Comparison of ENCODE assay signal across 17 cellular contexts in the genomic region with DNA sequence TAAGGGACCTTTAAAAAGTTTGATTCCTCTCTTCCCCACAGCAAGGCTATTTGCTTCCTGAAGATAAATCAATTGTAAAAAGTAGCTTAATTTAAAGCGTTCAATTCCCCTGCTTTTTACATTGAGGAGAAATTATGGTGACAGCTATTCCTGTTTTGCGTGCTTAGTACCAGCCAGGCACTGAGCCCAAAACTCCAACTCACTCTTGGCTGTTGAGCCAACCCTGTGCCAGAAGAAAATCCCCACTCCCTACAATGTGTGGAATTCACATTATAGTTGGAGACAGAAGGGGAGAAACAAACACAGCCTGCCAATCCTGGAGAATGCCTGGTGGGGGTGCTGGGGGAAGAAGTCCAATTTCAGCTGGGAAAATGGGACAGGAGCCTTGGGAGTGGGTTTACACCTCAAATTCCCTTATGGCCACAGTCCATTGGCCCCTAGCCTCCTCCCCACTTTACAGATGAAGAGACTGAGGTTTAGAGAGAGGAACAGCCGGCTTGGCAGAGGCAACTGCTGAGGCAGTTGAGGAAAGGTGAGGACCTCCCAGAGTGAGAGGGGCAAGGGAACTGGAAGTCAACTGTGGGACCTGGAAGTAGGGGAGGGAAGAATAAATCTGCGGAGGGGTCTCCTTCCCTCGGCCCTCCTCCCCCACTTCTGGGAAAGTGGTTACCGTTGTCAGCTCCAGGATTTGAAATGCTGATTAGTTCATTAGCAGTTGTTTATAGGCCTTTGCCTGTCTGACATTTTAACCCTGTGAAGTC. TPM values are rescaled to one million over a fixed set of nuclear protein-coding genes. Genes with fewer than 3 reads are reported as not detected.
DNase-seq lines count a peak whose midpoint lies in the region; ATAC-seq, FAIRE-seq and TF ChIP-seq lines count a peak whose summit lies in the region.
"Had no signal": no experiment of that assay in that cellular context is flagged by ENCODE, and none has a peak within 500 bp of the region (broad histone marks: within the 10 kb centered on the region; RNA-seq: fewer than 3 reads in every experiment).

No MANE protein-coding gene starts in this region.

- H3K79me2 ChIP-seq in HepG2 (ENCODE audit: insufficient read depth, low read length), result no peaks in the 10 kb centered on the region

- H3K9me3 ChIP-seq in HepG2 (ENCODE audit: low read length) (no peaks in the 10 kb centered on the region), right lobe of liver (no peaks in the 10 kb centered on the region), mesenchymal stem cell (ENCODE audit: control insufficient read depth, low read length) (no peaks in the 10 kb centered on the region)
- H3K9me3 ChIP-seq: SJSA1, uterus had no signal

- no peak for ATAC-seq in HepG2
- no peak for ATAC-seq in right lobe of liver

- no peak for TF ChIP-seq POLR2A in HepG2 (IDR thresholded peaks at IDR 0.05; ENCODE audit: insufficient read depth in 1 of 2, low read depth in 2 of 2, low read length in 2 of 2)
- no peak for TF ChIP-seq POLR2A in right lobe of liver (IDR thresholded peaks at IDR 0.05)

- no peak for TF ChIP-seq EP300 in HepG2 (IDR thresholded peaks at IDR 0.05; ENCODE audit: low read depth in 2 of 2, low read length in 2 of 2)
- TF ChIP-seq EP300 in HepG2 (CRISPR knock-in tag; IDR thresholded peaks at IDR 0.05; ENCODE audit: borderline replicate concordance), result no peak

- no peak overlapping the region for H2BK5ac ChIP-seq in mesenchymal stem cell (ENCODE audit: low read depth, low read length, poor library complexity, severe bottlenecking)

- H3K36me3 ChIP-seq in HepG2 (replicated peaks in 1 of 2; ENCODE audit: control insufficient read depth in 1 of 2, insufficient read depth in 2 of 2, low read length in 2 of 2) (no peaks in the 10 kb centered on the region), right lobe of liver (peaks cover 0 to 2% (median 0%) of the 10 kb centered on the region in 4 donors), mesenchymal stem cell (ENCODE audit: control insufficient read depth in 1 of 2, insufficient read depth in 2 of 2, low read depth in 1 of 2, low read length in 2 of 2) (no peaks in the 10 kb centered on the region)
- H3K36me3 ChIP-seq: SJSA1, uterus had no signal

- no peak overlapping the region for H3K27ac ChIP-seq in HepG2 (ENCODE audit: extremely low read length, insufficient read depth, low read length)
- no peak overlapping the region for H3K27ac ChIP-seq in right lobe of liver
- H3K27ac ChIP-seq in mesenchymal stem cell (ENCODE audit: low read length, poor library complexity, severe bottlenecking), result no peak overlapping the region
- H3K27ac ChIP-seq: SJSA1, uterus, VCaP had no signal

- peaks cover 18% of the 10 kb centered on the region for H3K4me1 ChIP-seq in HepG2 (ENCODE audit: insufficient read depth, low read length)
- no peaks in the 10 kb centered on the region for H3K4me1 ChIP-seq in right lobe of liver
- peaks cover 7% of the 10 kb centered on the region for H3K4me1 ChIP-seq in mesenchymal stem cell (ENCODE audit: control insufficient read depth, insufficient read depth, low read depth, low read length)
- H3K4me1 ChIP-seq: uterus had no signal

- H2BK120ac ChIP-seq in mesenchymal stem cell (ENCODE audit: low read depth, low read length), result no peak overlapping the region

- no peak overlapping the region for H2BK12ac ChIP-seq in mesenchymal stem cell (ENCODE audit: low read length in 2 of 2)

- H3K4me2 ChIP-seq in HepG2 (ENCODE audit: low read depth, low read length) (no peak overlapping the region), mesenchymal stem cell (ENCODE audit: low read length, poor library complexity, severe bottlenecking) (no peak overlapping the region)

- CTCF ChIA-PET in HepG2 (lab: Yijun Ruan, JAX; ENCODE audit: low intra/inter-chr PET ratio, low total read pairs), result no interaction called here

- POLR2A ChIA-PET in HepG2 (lab: Yijun Ruan, JAX), result no interaction called here

- H2BK15ac ChIP-seq in mesenchymal stem cell (ENCODE audit: low read depth, poor library complexity, severe bottlenecking), result no peak overlapping the region

- no peak for TF ChIP-seq CTCF in HepG2 (CRISPR knock-in tag; IDR thresholded peaks at IDR 0.05)
- TF ChIP-seq CTCF in right lobe of liver (IDR thresholded peaks at IDR 0.05), result no peak

- H3K9ac ChIP-seq in HepG2 (ENCODE audit: insufficient read depth, low read depth, low read length), result no peak overlapping the region
- H3K9ac ChIP-seq in mesenchymal stem cell (ENCODE audit: low read length), result no peak overlapping the region

- no peak for FAIRE-seq in HepG2 (lab: Jason Lieb, UNC)
- no peak for FAIRE-seq in HTR-8/SVneo (lab: Jason Lieb, UNC)
- FAIRE-seq: endothelial cell of umbilical vein had no signal

- H3K14ac ChIP-seq in mesenchymal stem cell (ENCODE audit: low read length in 2 of 2), result no peak overlapping the region

- no TSS peak for BruUV-seq in HepG2 (replicated peaks; lab: Mats Ljungman, UMichigan)

- H4K91ac ChIP-seq in mesenchymal stem cell (ENCODE audit: low read length), result no peak overlapping the region

- no peak overlapping the region for H3K4ac ChIP-seq in mesenchymal stem cell (ENCODE audit: low read depth in 1 of 2, low read length in 2 of 2)

- H2AFZ ChIP-seq in HepG2 (ENCODE audit: low read length) (no peak overlapping the region), mesenchymal stem cell (ENCODE audit: low read depth, low read length) (no peak overlapping the region)

- in situ Hi-C loops in HepG2 (cut with HindIII; ENCODE audit: extremely low pct_ligation_motif_present, low pct_unique_long_range_greater_than_20kb), result no loop called here

- 88% methylated on average over 6 of the region's 6 CpGs for WGBS in HepG2 (ENCODE audit: low lambda C conversion rate)
- WGBS in right lobe of liver (ENCODE audit: insufficient coverage, low coverage, low lambda C conversion rate, missing lambda C conversion rate), result 50% methylated on average over 5 of the region's 6 CpGs
- 52% methylated on average over 2 of the region's 6 CpGs for WGBS in mesenchymal stem cell

- H3K23ac ChIP-seq in mesenchymal stem cell (ENCODE audit: low read length in 2 of 2), result no peak overlapping the region

- no peak overlapping the region for H4K8ac ChIP-seq in mesenchymal stem cell (ENCODE audit: low read length)

- H3K79me1 ChIP-seq in mesenchymal stem cell (replicated peaks; ENCODE audit: low read length, poor library complexity, severe bottlenecking), result no peaks in the 10 kb centered on the region

- DNase-seq in HepG2 (ENCODE audit: low spot score) (no peak), right lobe of liver (no peak), dedifferentiated amniotic fluid mesenchymal stem cell (ENCODE audit: extremely low spot score) (peak; percentile 68), mesenchymal stem cell (no peak), NCI-H128 (lab: John Stamatoyannopoulos, UW; ENCODE audit: unreplicated experiment) (no peak), glomerular visceral epithelial cell (ENCODE audit: extremely low spot score) (no peak), HTR-8/SVneo (ENCODE audit: insufficient read length, low spot score) (no peak)
- no peak for DNase-seq in activated CD8-positive, alpha-beta memory T cell treated with anti-CD3 and anti-CD28 coated beads, Interleukin-2, amount 50 U/mL, for 48 hours
- DNase-seq: activated CD8-positive, alpha-beta memory T cell treated with anti-CD3 and anti-CD28 coated beads, Interleukin-2, amount 50 U/mL, for 4 hours; DND-41; naive B cell; NCI-H1105 treated with DMSO at 0.1 percent for 48 hours; NCI-H82; uterus had no signal

- TF ChIP-seq RAD21 in HepG2 (CRISPR knock-in tag; IDR thresholded peaks at IDR 0.05), result no peak

- intact Hi-C loops in HepG2 (cut with micrococcal nuclease; ENCODE audit: unreplicated experiment) (no loop called here), right lobe of liver (cut with DNase I) (no loop called here)

- H2AK5ac ChIP-seq in mesenchymal stem cell (ENCODE audit: low read length, severe bottlenecking), result peak overlapping the region; percentile 15

- no peak overlapping the region for H3K18ac ChIP-seq in mesenchymal stem cell (ENCODE audit: low read depth in 1 of 2, low read length in 2 of 2)

- H3K4me3 ChIP-seq in HepG2 (replicated peaks in 1 of 3; ENCODE audit: insufficient read depth in 1 of 3, low read depth in 2 of 3, low read length in 3 of 3) (no peak overlapping the region), right lobe of liver (no peak overlapping the region), mesenchymal stem cell (ENCODE audit: insufficient read depth in 1 of 2, low read depth in 1 of 2, low read length in 2 of 2) (no peak overlapping the region)
- H3K4me3 ChIP-seq: SJSA1, uterus had no signal

- H3K27me3 ChIP-seq in HepG2 (ENCODE audit: control insufficient read depth in 1 of 2, insufficient read depth in 2 of 2, low read length in 2 of 2) (no peaks in the 10 kb centered on the region), right lobe of liver (no peaks in the 10 kb centered on the region), mesenchymal stem cell (ENCODE audit: control insufficient read depth in 1 of 2, insufficient read depth in 1 of 2, low read length in 2 of 2) (no peaks in the 10 kb centered on the region)
- H3K27me3 ChIP-seq: SJSA1, uterus had no signal

- no peaks in the 10 kb centered on the region for H4K20me1 ChIP-seq in HepG2 (ENCODE audit: insufficient read depth, low read length)

RNA-seq across cellular contexts. Expression of a gene that starts 26.1 kb away (rescaled TPM):
- 0.70 and 0.95 TPM in 2 replicates for total RNA-seq in HepG2 (2016; rRNA removed; fragmentation: Illumina TruSeq; extraction: Trizol)
- 0.10 and 0.18 TPM in 2 replicates for total RNA-seq in HepG2 (2016; cell fraction: cytosol; rRNA removed; fragmentation: Illumina TruSeq; extraction: Trizol; ENCODE audit: low read depth)
- total RNA-seq in HepG2 (2016; cell fraction: insoluble cytoplasmic fraction; rRNA removed; fragmentation: Illumina TruSeq; extraction: Trizol), result 0.51 and 1.0 TPM in 2 replicates
- 0.17 and 0.31 TPM in 2 replicates for total RNA-seq in HepG2 (2016; cell fraction: membrane; rRNA removed; fragmentation: Illumina TruSeq; extraction: Trizol)
- total RNA-seq in HepG2 (2016; cell fraction: nucleus; rRNA removed; fragmentation: Illumina TruSeq; extraction: Trizol), result 1.9 and 2.1 TPM in 2 replicates
- polyA plus RNA-seq in HepG2 (2011; rRNA removed), result 9.8 and 10.0 TPM in 2 replicates
- 3.0 and 7.2 TPM in 2 replicates for polyA plus RNA-seq in HepG2 (2011; cell fraction: cytosol; rRNA removed)
- 4.1 and 7.8 TPM in 2 replicates for polyA plus RNA-seq in HepG2 (2011; cell fraction: nucleus; rRNA removed)
- polyA plus RNA-seq in HepG2 (2012), result 25.1 and 45.8 TPM in 2 replicates
- 0.11 and 0.24 TPM in 2 replicates for polyA plus RNA-seq in HepG2 (2016; cell fraction: cytosol; fragmentation: Illumina TruSeq; extraction: Trizol; ENCODE audit: low read depth)
- polyA plus RNA-seq in HepG2 (2016; cell fraction: insoluble cytoplasmic fraction; fragmentation: Illumina TruSeq; extraction: Trizol; ENCODE audit: low read depth), result 0.56 and 1.3 TPM in 2 replicates
- 0.18 and 0.21 TPM in 2 replicates for polyA plus RNA-seq in HepG2 (2016; cell fraction: membrane; fragmentation: Illumina TruSeq; extraction: Trizol; ENCODE audit: low read depth)
- 2.6 and 4.5 TPM in 2 replicates for polyA plus RNA-seq in HepG2 (2016; cell fraction: nucleus; fragmentation: Illumina TruSeq; extraction: Trizol; ENCODE audit: insufficient read depth, low read depth)
- 1.1 and 21.8 TPM in 2 replicates for polyA minus RNA-seq in HepG2 (2011; rRNA and poly(A)+ RNA removed; ENCODE audit: low replicate concordance)
- 16.0 and 28.9 TPM in 2 replicates for polyA minus RNA-seq in HepG2 (2011; cell fraction: cytosol; rRNA and poly(A)+ RNA removed)
- 5.7 and 10.7 TPM in 2 replicates for polyA minus RNA-seq in HepG2 (2011; cell fraction: nucleus; rRNA and poly(A)+ RNA removed)
- total RNA-seq in right lobe of liver, result 100 to 1,000 TPM in 1 of 6 experiments, 10 to 100 TPM in 5; 54.3 to 130 (median 76.5) TPM
- polyA plus RNA-seq in mesenchymal stem cell (2013, experiment 1 of 2), result not detected
- polyA plus RNA-seq in mesenchymal stem cell (2013, experiment 2 of 2), result 0.03 TPM

Comparison
In these comparisons a context has a peak if more than half of its experiments do, and no peak if none do; other contexts are left out.
1. RNA of a gene that starts 26.1 kb away (total RNA-seq): 54.3 to 130 TPM in right lobe of liver; 0.10 to 2.1 TPM in HepG2; every median in the first group is over 10 times any median in the second.